24 cellular contexts compared by ENCODE assay signal in the genomic region with DNA sequence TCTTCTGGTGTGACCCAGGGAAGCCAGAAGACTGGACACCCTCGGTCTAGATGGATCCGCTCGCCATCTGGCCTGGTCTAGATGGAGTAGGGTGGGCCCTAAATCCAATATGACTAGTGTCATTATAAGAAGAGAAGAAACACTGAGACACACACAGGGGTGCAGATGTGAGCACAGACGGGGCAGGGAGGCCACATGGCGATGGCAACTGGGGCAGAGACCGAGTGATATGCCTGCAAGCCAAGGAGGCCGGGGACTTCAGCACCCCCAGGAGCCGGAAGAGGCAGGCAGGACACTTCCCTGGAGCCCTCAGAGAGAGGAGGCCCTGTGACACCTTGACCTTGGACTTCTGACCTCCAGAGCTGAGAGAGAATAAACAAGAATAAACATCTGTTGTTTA. TPM values are rescaled to one million over a fixed set of nuclear protein-coding genes. Genes with fewer than 3 reads are reported as not detected.
A peak's percentile ranks its signal among the peaks of the same experiment; 100 is the strongest.
DNase-seq lines count a peak whose midpoint lies in the region; ATAC-seq, FAIRE-seq and TF ChIP-seq lines count a peak whose summit lies in the region.
"Had no signal": no experiment of that assay in that cellular context is flagged by ENCODE, and none has a peak within 500 bp of the region (broad histone marks: within the 10 kb centered on the region; RNA-seq: fewer than 3 reads in every experiment).

No MANE protein-coding gene starts in this region.

- in situ Hi-C loops in K562 (cut with MboI), result no loop called here

- H3K4me1 ChIP-seq in K562 (replicated peaks in 1 of 2; ENCODE audit: control insufficient read depth in 2 of 2, insufficient read depth in 2 of 2, low read length in 2 of 2) (no peaks in the 10 kb centered on the region), kidney (ENCODE audit: control insufficient read depth in 1 of 2, insufficient read depth in 1 of 2, low read depth in 1 of 2, low read length in 2 of 2) (no peaks in the 10 kb centered on the region)

- intact Hi-C loops in K562 (cut with micrococcal nuclease) (no loop called here), kidney (cut with DNase I) (no loop called here)

- BruUV-seq in K562 (replicated peaks; lab: Mats Ljungman, UMichigan), result no TSS peak

- H3K9ac ChIP-seq in K562 (ENCODE audit: insufficient read depth in 1 of 2, low read depth in 2 of 2, low read length in 2 of 2), result no peak overlapping the region; a peak in 1 of 4 replicates
- H3K9ac ChIP-seq in kidney (ENCODE audit: low read length in 2 of 2), result no peak overlapping the region

- peak; percentile 31 for DNase-seq in activated effector memory CD4-positive, alpha-beta T cell treated with anti-CD3 and anti-CD28 coated beads, Interleukin-2, amount 50 U/mL, for 16 hours
- DNase-seq in activated effector memory CD4-positive, alpha-beta T cell treated with Interleukin-2 at 50 U/mL for 16 hours, result no peak
- no peak for DNase-seq in K562 (ENCODE audit: extremely low read depth in 1 of 4, low spot score in 3 of 4)
- DNase-seq in kidney, result peak; percentile 58
- DNase-seq in type B pancreatic cell (ENCODE audit: extremely low spot score, unreplicated experiment), result peak; percentile 49
- no peak for DNase-seq in DMS53 treated with DMSO at 0.1 percent for 48 hours (lab: John Stamatoyannopoulos, UW; ENCODE audit: unreplicated experiment)
- DNase-seq in HuH-7.5 (ENCODE audit: low spot score), result no peak
- no peak for DNase-seq in dedifferentiated amniotic fluid mesenchymal stem cell (ENCODE audit: extremely low spot score)
- DNase-seq: DMS79, H9, HFFc6, KG1, NCI-H1092 treated with DMSO at 0.1 percent for 48 hours, NCI-H1436 treated with DMSO at 0.1 percent for 48 hours, NCI-H1930, NCI-H2227 treated with DMSO at 0.1 percent for 48 hours, NCI-H510A, NCI-H748 treated with DMSO at 0.1 percent for 48 hours, PC-9, RPMI8226, SHP77 had no signal

- H3K4me3 ChIP-seq in K562 (no peak overlapping the region), kidney (ENCODE audit: low read length in 2 of 2) (no peak overlapping the region)
- H3K4me3 ChIP-seq: PC-9 had no signal

- POLR2A ChIA-PET in K562 (lab: Yijun Ruan, JAX), result no interaction called here

- no peaks in the 10 kb centered on the region for H3K79me2 ChIP-seq in K562 (ENCODE audit: control insufficient read depth, insufficient read depth, low read length)

- H3K36me3 ChIP-seq in K562 (ENCODE audit: control insufficient read depth, insufficient read depth, low read length) (no peaks in the 10 kb centered on the region), kidney (ENCODE audit: control insufficient read depth in 1 of 2, insufficient read depth in 2 of 2, low read length in 2 of 2) (no peaks in the 10 kb centered on the region)

- 21% methylated on average over 8 of the region's 8 CpGs for WGBS in K562 (ENCODE audit: insufficient coverage, low coverage, missing lambda C conversion rate)

- H3K27me3 Mint-ChIP-seq in type B pancreatic cell, result peaks cover 16% of the 10 kb centered on the region

- H3K9me3 ChIP-seq in K562 (replicated peaks; ENCODE audit: control insufficient read depth, insufficient read depth, low read depth, low read length), result no peaks in the 10 kb centered on the region
- peaks cover 0 to 5% of the 10 kb centered on the region in 2 donors for H3K9me3 ChIP-seq in kidney (ENCODE audit: control insufficient read depth in 1 of 2, low read length in 2 of 2)

- no peaks in the 10 kb centered on the region for H3K9me1 ChIP-seq in K562 (ENCODE audit: control insufficient read depth, insufficient read depth, low read length)

- no peak overlapping the region for H3K4me3 Mint-ChIP-seq in type B pancreatic cell
- H3K4me3 Mint-ChIP-seq: H9, HFFc6 had no signal

- ATAC-seq in K562, result no peak

- H3K36me3 Mint-ChIP-seq in type B pancreatic cell, result no peaks in the 10 kb centered on the region

- peaks cover 48 to 70% of the 10 kb centered on the region in 2 experiments for H3K27me3 ChIP-seq in K562 (ENCODE audit: control insufficient read depth in 2 of 2, insufficient read depth in 2 of 2, low read length in 2 of 2)

- CTCF ChIA-PET in K562 (lab: Yijun Ruan, JAX; ENCODE audit: low intra/inter-chr PET ratio), result no interaction called here

- no peaks in the 10 kb centered on the region for H3K9me3 Mint-ChIP-seq in type B pancreatic cell

- no peak overlapping the region for H3K4me2 ChIP-seq in K562 (ENCODE audit: insufficient read depth, low read length)
- H3K4me2 ChIP-seq: PC-9 had no signal

- no peak overlapping the region for H3K27ac Mint-ChIP-seq in type B pancreatic cell
- H3K27ac Mint-ChIP-seq: H9, HFFc6 had no signal

- no peak for TF ChIP-seq POLR2A in K562 (conservative IDR thresholded peaks at IDR 0.05)

- TF ChIP-seq EP300 in K562 (IDR thresholded peaks at IDR 0.05; ENCODE audit: low read length), result no peak

- H4K20me1 ChIP-seq in K562 (replicated peaks; ENCODE audit: control insufficient read depth, insufficient read depth, low read length), result 0 out of 2 replicates have a peak, but pooled peaks cover 6% of the 10 kb centered on the region

- no peak overlapping the region for H2AFZ ChIP-seq in K562 (ENCODE audit: low read depth, low read length)
- H2AFZ ChIP-seq: PC-9 had no signal

- no peak overlapping the region for H3K27ac ChIP-seq in K562 (ENCODE audit: extremely low read depth, low read depth, low read length)
- no peak overlapping the region for H3K27ac ChIP-seq in kidney (ENCODE audit: low read depth in 2 of 2, low read length in 2 of 2)
- H3K27ac ChIP-seq: PC-9 had no signal

- TF ChIP-seq CTCF in K562 (IDR thresholded peaks at IDR 0.05 in 2 of 3, conservative IDR thresholded peaks at IDR 0.05 in 1 of 3; ENCODE audit: insufficient read depth in 2 of 3, low read depth in 1 of 3, low read length in 3 of 3) (no peak), kidney (IDR thresholded peaks at IDR 0.05; ENCODE audit: borderline replicate concordance, extremely low read depth, insufficient read depth) (no peak), type B pancreatic cell (conservative IDR thresholded peaks at IDR 0.05) (no peak)

- no peak for TF ChIP-seq RAD21 in K562 (CRISPR knock-in tag; conservative IDR thresholded peaks at IDR 0.05 in 1 of 2, IDR thresholded peaks at IDR 0.05 in 1 of 2)

- FAIRE-seq in K562 (lab: Jason Lieb, UNC), result no peak
- no peak for FAIRE-seq in kidney (lab: Jason Lieb, UNC)
- FAIRE-seq: HepG2 had no signal

- H3K4me1 Mint-ChIP-seq in type B pancreatic cell (ENCODE audit: unreplicated experiment), result peaks cover under 1% of the 10 kb centered on the region

RNA-seq across cellular contexts. Expression of a gene that starts 5.6 kb away (rescaled TPM):
- total RNA-seq in K562 (2011; cell fraction: chromatin; rRNA removed; ENCODE audit: low replicate concordance), result not detected in 2 replicates
- not detected in 2 replicates for total RNA-seq in K562 (2011; cell fraction: nucleolus; rRNA removed)
- total RNA-seq in K562 (2011; cell fraction: nucleoplasm; rRNA removed), result not detected in 2 replicates
- total RNA-seq in K562 (2014; rRNA removed) (not detected in 2 replicates), K562 (2014; rRNA removed; fragmentation: Illumina TruSeq; extraction: Trizol) (not detected in 2 replicates), K562 (2015; rRNA removed; fragmentation: Illumina TruSeq; extraction: Trizol) (not detected in 2 replicates), K562 (2021) (0.72 and 0.78 TPM in 2 replicates), kidney (22.4 TPM), type B pancreatic cell (ENCODE audit: low replicate concordance) (31.5 and 183 TPM in 2 replicates)
- polyA plus RNA-seq in K562 (2011; rRNA removed) (0.07 TPM in 1 of 2 replicates, not detected in the other), K562 (2014; fragmentation: Illumina TruSeq; extraction: Trizol) (not detected in 2 replicates), K562 (2014; fragmentation: Nextera tagmentation; extraction: Ambion mirVana) (not detected), K562 (2014; rRNA removed) (not detected in 2 replicates), kidney (ENCODE audit: insufficient read depth, low read depth, low replicate concordance) (10.0 TPM)
- polyA plus RNA-seq in K562 (2011; cell fraction: cytosol; rRNA removed), result not detected in 2 replicates
- polyA plus RNA-seq in K562 (2011; cell fraction: nucleus; rRNA removed), result not detected in 2 replicates
- polyA plus RNA-seq in K562 (2012), result 0.22 TPM in 1 of 2 replicates, not detected in the other
- polyA minus RNA-seq in K562 (2011; rRNA and poly(A)+ RNA removed), result not detected in 2 replicates
- not detected in 2 replicates for polyA minus RNA-seq in K562 (2011; cell fraction: cytosol; rRNA and poly(A)+ RNA removed)
- polyA minus RNA-seq in K562 (2011; cell fraction: nucleus; rRNA and poly(A)+ RNA removed), result not detected in 2 replicates
- total RNA-seq: A172, HFFc6, PC-9 had no signal
- polyA plus RNA-seq: AG04450 had no signal

RNA-seq across cellular contexts. Expression of a gene that starts 30.0 kb away (rescaled TPM):
- not detected in 2 replicates for total RNA-seq in K562 (2011; cell fraction: chromatin; rRNA removed; ENCODE audit: low replicate concordance)
- total RNA-seq in K562 (2011; cell fraction: nucleolus; rRNA removed), result not detected in 2 replicates
- total RNA-seq in K562 (2011; cell fraction: nucleoplasm; rRNA removed), result not detected in 2 replicates
- not detected in 2 replicates for total RNA-seq in K562 (2014; rRNA removed)
- not detected in 2 replicates for total RNA-seq in K562 (2014; rRNA removed; fragmentation: Illumina TruSeq; extraction: Trizol)
- total RNA-seq in K562 (2015; rRNA removed; fragmentation: Illumina TruSeq; extraction: Trizol), result not detected in 2 replicates
- not detected in 2 replicates for total RNA-seq in K562 (2021)
- not detected in 2 replicates for polyA plus RNA-seq in K562 (2011; rRNA removed)
- not detected in 2 replicates for polyA plus RNA-seq in K562 (2011; cell fraction: cytosol; rRNA removed)
- polyA plus RNA-seq in K562 (2011; cell fraction: nucleus; rRNA removed), result not detected in 2 replicates
- not detected in 2 replicates for polyA plus RNA-seq in K562 (2012)
- polyA plus RNA-seq in K562 (2014; fragmentation: Illumina TruSeq; extraction: Trizol), result not detected in 2 replicates
- polyA plus RNA-seq in K562 (2014; fragmentation: Nextera tagmentation; extraction: Ambion mirVana), result not detected
- not detected in 2 replicates for polyA plus RNA-seq in K562 (2014; rRNA removed)
- polyA minus RNA-seq in K562 (2011; rRNA and poly(A)+ RNA removed), result not detected in 2 replicates
- polyA minus RNA-seq in K562 (2011; cell fraction: cytosol; rRNA and poly(A)+ RNA removed), result not detected in 2 replicates
- polyA minus RNA-seq in K562 (2011; cell fraction: nucleus; rRNA and poly(A)+ RNA removed), result not detected in 2 replicates
- not detected for total RNA-seq in kidney
- polyA plus RNA-seq in kidney (ENCODE audit: insufficient read depth, low read depth, low replicate concordance), result not detected
- total RNA-seq in type B pancreatic cell (ENCODE audit: low replicate concordance), result 5.2 and 11.3 TPM in 2 replicates
- total RNA-seq: A172, H9, HepG2, HFFc6 had no signal
- polyA plus RNA-seq: AG04450 had no signal

RNA-seq across cellular contexts. Expression of a gene that starts 45.5 kb away (rescaled TPM):
- total RNA-seq in K562 (2011; cell fraction: chromatin; rRNA removed; ENCODE audit: low replicate concordance), result not detected in 2 replicates
- not detected in 2 replicates for total RNA-seq in K562 (2011; cell fraction: nucleolus; rRNA removed)
- total RNA-seq in K562 (2011; cell fraction: nucleoplasm; rRNA removed), result not detected in 2 replicates
- total RNA-seq in K562 (2014; rRNA removed) (not detected in 2 replicates), K562 (2014; rRNA removed; fragmentation: Illumina TruSeq; extraction: Trizol) (not detected in 2 replicates), K562 (2015; rRNA removed; fragmentation: Illumina TruSeq; extraction: Trizol) (not detected in 2 replicates), K562 (2021) (0.31 and 0.98 TPM in 2 replicates), kidney (not detected), type B pancreatic cell (ENCODE audit: low replicate concordance) (42.6 and 136 TPM in 2 replicates)
- polyA plus RNA-seq in K562 (2011; rRNA removed) (not detected in 2 replicates), K562 (2014; fragmentation: Illumina TruSeq; extraction: Trizol) (not detected in 2 replicates), K562 (2014; fragmentation: Nextera tagmentation; extraction: Ambion mirVana) (not detected), K562 (2014; rRNA removed) (not detected in 2 replicates), kidney (ENCODE audit: insufficient read depth, low read depth, low replicate concordance) (not detected)
- 0.37 TPM in 1 of 2 replicates, not detected in the other for polyA plus RNA-seq in K562 (2011; cell fraction: cytosol; rRNA removed)
- polyA plus RNA-seq in K562 (2011; cell fraction: nucleus; rRNA removed), result not detected in 2 replicates
- polyA plus RNA-seq in K562 (2012), result 0.43 TPM in 1 of 2 replicates, not detected in the other
- not detected in 2 replicates for polyA minus RNA-seq in K562 (2011; rRNA and poly(A)+ RNA removed)
- not detected in 2 replicates for polyA minus RNA-seq in K562 (2011; cell fraction: cytosol; rRNA and poly(A)+ RNA removed)
- not detected in 2 replicates for polyA minus RNA-seq in K562 (2011; cell fraction: nucleus; rRNA and poly(A)+ RNA removed)
- total RNA-seq: A172, H9, HFFc6 had no signal
- polyA plus RNA-seq: AG04450 had no signal

Comparison
In these comparisons a context has a peak if more than half of its experiments do, and no peak if none do; other contexts are left out.
1. DNase-seq: peak in activated effector memory CD4-positive, alpha-beta T cell treated with anti-CD3 and anti-CD28 coated beads, Interleukin-2, amount 50 U/mL, for 16 hours (single experiment), kidney (single experiment) and type B pancreatic cell (single experiment); none in activated effector memory CD4-positive, alpha-beta T cell treated with Interleukin-2 at 50 U/mL for 16 hours (single experiment), K562 (0 of 4), DMS53 treated with DMSO at 0.1 percent for 48 hours (single experiment), HuH-7.5 (single experiment) and dedifferentiated amniotic fluid mesenchymal stem cell (single experiment).
2. RNA of a gene that starts 5.6 kb away (total RNA-seq): 31.5 to 183 TPM in type B pancreatic cell and 22.4 TPM in kidney (single experiment); 0.72 to 0.78 TPM in K562; every median in the first group is over 10 times any median in the second.
3. RNA of a gene that starts 45.5 kb away (total RNA-seq): 42.6 to 136 TPM in type B pancreatic cell; 0.31 to 0.98 TPM in K562 and not detected in kidney (single experiment); every median in the first group is over 10 times any median in the second.